ENCODE assay signal across 28 cellular contexts in the genomic region with DNA sequence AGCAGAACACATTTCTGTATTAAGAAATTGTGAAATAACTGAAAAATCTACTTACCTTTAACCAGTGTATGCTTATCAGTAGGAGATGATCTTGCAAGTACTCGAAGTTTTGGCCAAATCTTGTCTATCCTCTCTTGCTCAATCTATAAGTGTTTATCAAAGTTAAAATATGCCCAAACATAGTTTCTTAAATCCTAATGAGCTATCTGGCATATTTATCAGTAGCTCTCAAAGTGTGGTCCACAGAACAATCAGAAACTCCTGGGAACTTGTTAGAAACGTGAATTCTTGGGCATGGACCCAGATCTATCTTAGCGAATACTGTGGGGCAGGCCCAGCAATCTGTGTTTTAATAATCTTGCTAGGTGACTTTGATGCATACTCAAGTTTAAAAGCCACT.
"Had no signal": no experiment of that assay in that cellular context is flagged by ENCODE, and none has a peak within 500 bp of the region (broad histone marks: within the 10 kb centered on the region; RNA-seq: fewer than 3 reads in every experiment).

No MANE protein-coding gene starts in this region.

- H3K27ac Mint-ChIP-seq: activated CD4-positive, alpha-beta T cell treated with anti-CD3 and anti-CD28 coated beads, Interleukin-2, amount 10 ng/mL, durations not matched to agents 24 days and 14 days; activated CD8-positive, alpha-beta memory T cell treated with anti-CD3 and anti-CD28 coated beads, Interleukin-2, amount 10 ng/mL, durations not matched to agents 7 days and 5 days; activated naive CD4-positive, alpha-beta T cell treated with anti-CD3 and anti-CD28 coated beads, Interleukin-2, amount 50 U/mL, for 24 hours; activated T-cell treated with anti-CD3 and anti-CD28 coated beads, Interleukin-2, amount 50 U/mL, for 24 hours; activated T-helper 1 cell treated with anti-CD3 and anti-CD28 coated beads, Interleukin-12 subunit alpha, Interleukin-12 subunit beta, Interleukin-2, Interleukin-4 antibody, amounts not matched to agents 30 ng/mL and 10 ng/mL and 1 ng/mL, durations not matched to agents 14 hours and 24 hours and 36 hours; WTC11 had no signal

- DNase-seq: activated CD4-positive, alpha-beta T cell treated with anti-CD3 and anti-CD28 coated beads for 1 hour; activated CD4-positive, alpha-beta T cell treated with anti-CD3 and anti-CD28 coated beads, Interleukin-2, amount 10 ng/mL, durations not matched to agents 24 days and 14 days; activated CD4-positive, alpha-beta T cell treated with anti-CD3 and anti-CD28 coated beads, Interleukin-2, amount 50 U/mL, for 48 hours; activated CD8-positive, alpha-beta memory T cell treated with anti-CD3 and anti-CD28 coated beads, Interleukin-2, amount 10 ng/mL, durations not matched to agents 7 days and 5 days; activated effector memory CD4-positive, alpha-beta T cell treated with Interleukin-2 at 50 U/mL for 16 hours; activated naive CD4-positive, alpha-beta T cell; activated T-cell treated with anti-CD3 and anti-CD28 coated beads, Interleukin-2, amount 50 U/mL, for 24 hours; amniotic stem cell; body of pancreas; central memory CD4-positive, alpha-beta T cell; Karpas-422; NCI-H1105 treated with DMSO at 0.1 percent for 48 hours; NCI-H146; NCI-H187 treated with DMSO at 0.1 percent for 48 hours; NCI-H2107; NCI-H2171 treated with DMSO at 0.1 percent for 48 hours; NCI-H345; NCI-H510A treated with DMSO at 0.1 percent for 48 hours; NCI-H69; NK-92 treated with Interleukin-12 subunit alpha and Interleukin-12 subunit beta, amount 100 ng/mL, for 24 hours; Peyer's patch; Right ventricle myocardium superior; SW 1271 had no signal

- H3K9me3 Mint-ChIP-seq: activated CD4-positive, alpha-beta T cell treated with anti-CD3 and anti-CD28 coated beads, Interleukin-2, amount 10 ng/mL, durations not matched to agents 24 days and 14 days; activated naive CD4-positive, alpha-beta T cell treated with anti-CD3 and anti-CD28 coated beads, Interleukin-2, amount 50 U/mL, for 24 hours; activated T-cell treated with anti-CD3 and anti-CD28 coated beads, Interleukin-2, amount 50 U/mL, for 24 hours; activated T-helper 1 cell treated with anti-CD3 and anti-CD28 coated beads, Interleukin-12 subunit alpha, Interleukin-12 subunit beta, Interleukin-2, Interleukin-4 antibody, amounts not matched to agents 30 ng/mL and 10 ng/mL and 1 ng/mL, durations not matched to agents 14 hours and 24 hours and 36 hours; WTC11 had no signal

- H3K4me3 Mint-ChIP-seq: activated CD4-positive, alpha-beta T cell treated with anti-CD3 and anti-CD28 coated beads, Interleukin-2, amount 10 ng/mL, durations not matched to agents 24 days and 14 days; activated CD8-positive, alpha-beta memory T cell treated with anti-CD3 and anti-CD28 coated beads, Interleukin-2, amount 10 ng/mL, durations not matched to agents 7 days and 5 days; activated naive CD4-positive, alpha-beta T cell treated with anti-CD3 and anti-CD28 coated beads, Interleukin-2, amount 50 U/mL, for 24 hours; activated T-cell treated with anti-CD3 and anti-CD28 coated beads, Interleukin-2, amount 50 U/mL, for 24 hours; activated T-helper 1 cell treated with anti-CD3 and anti-CD28 coated beads, Interleukin-12 subunit alpha, Interleukin-12 subunit beta, Interleukin-2, Interleukin-4 antibody, amounts not matched to agents 30 ng/mL and 10 ng/mL and 1 ng/mL, durations not matched to agents 14 hours and 24 hours and 36 hours; WTC11 had no signal

- ATAC-seq: activated CD8-positive, alpha-beta memory T cell treated with anti-CD3 and anti-CD28 coated beads, Interleukin-2, amount 10 ng/mL, durations not matched to agents 7 days and 5 days; body of pancreas; SK-N-SH treated with all-trans-retinoic acid at 6 μM for 48 hours; WTC11 had no signal

- FAIRE-seq: bronchial epithelial cell had no signal

- H3K4me1 Mint-ChIP-seq: activated CD4-positive, alpha-beta T cell treated with anti-CD3 and anti-CD28 coated beads, Interleukin-2, amount 10 ng/mL, durations not matched to agents 24 days and 14 days; activated CD8-positive, alpha-beta memory T cell treated with anti-CD3 and anti-CD28 coated beads, Interleukin-2, amount 10 ng/mL, durations not matched to agents 7 days and 5 days; activated naive CD4-positive, alpha-beta T cell treated with anti-CD3 and anti-CD28 coated beads, Interleukin-2, amount 50 U/mL, for 24 hours; WTC11 had no signal

- H3K27me3 Mint-ChIP-seq: activated CD4-positive, alpha-beta T cell treated with anti-CD3 and anti-CD28 coated beads, Interleukin-2, amount 10 ng/mL, durations not matched to agents 24 days and 14 days; activated CD8-positive, alpha-beta memory T cell treated with anti-CD3 and anti-CD28 coated beads, Interleukin-2, amount 10 ng/mL, durations not matched to agents 7 days and 5 days; activated naive CD4-positive, alpha-beta T cell treated with anti-CD3 and anti-CD28 coated beads, Interleukin-2, amount 50 U/mL, for 24 hours; activated T-cell treated with anti-CD3 and anti-CD28 coated beads, Interleukin-2, amount 50 U/mL, for 24 hours had no signal
